Comparison of ENCODE assay signal across 10 cellular contexts in genomic region chr11:118226294-118226693, GRCh38. TPM values are rescaled to one million over a fixed set of nuclear protein-coding genes. Genes with fewer than 3 reads are reported as not detected.
A peak's percentile ranks its signal among the peaks of the same experiment; 100 is the strongest.
DNase-seq lines count a peak whose midpoint lies in the region; ATAC-seq and TF ChIP-seq lines count a peak whose summit lies in the region.
"Had no signal": no experiment of that assay in that cellular context is flagged by ENCODE, and none has a peak within 500 bp of the region (broad histone marks: within the 10 kb centered on the region; RNA-seq: fewer than 3 reads in every experiment).

No MANE protein-coding gene starts in this region.

- TF ChIP-seq POLR2A in HCT116 (IDR thresholded peaks at IDR 0.05; ENCODE audit: borderline replicate concordance, extremely low read depth, insufficient read depth, insufficient read length) = no peak

- no peaks in the 10 kb centered on the region for H3K27me3 ChIP-seq in CD4-positive, alpha-beta memory T cell (ENCODE audit: insufficient read depth, low read length)
- H3K27me3 ChIP-seq in HCT116 (ENCODE audit: insufficient read depth, low read length) = no peaks in the 10 kb centered on the region; the same call in 1 of the 2 replicates
- H3K27me3 ChIP-seq in left ventricle myocardium inferior (ENCODE audit: low read depth) = peaks cover 16% of the 10 kb centered on the region

- H3K9ac ChIP-seq in HCT116 (ENCODE audit: low read length) = no peak overlapping the region

- H3K9me2 ChIP-seq in HCT116 (ENCODE audit: insufficient read depth) = no peaks in the 10 kb centered on the region

- peak overlapping the region in 2 of 7 donors; percentile 94 to 95 for H3K27ac Mint-ChIP-seq in CD4-positive, alpha-beta memory T cell
- H3K27ac Mint-ChIP-seq in activated CD8-positive, alpha-beta T cell treated with anti-CD3 and anti-CD28 coated beads, Interleukin-2, amount 10 ng/mL, durations not matched to agents 7 days and 5 days = no peak overlapping the region

- TF ChIP-seq RAD21 in HCT116 (IDR thresholded peaks at IDR 0.05; ENCODE audit: low read depth) = peak; percentile 25; the same call in 1 of the 2 replicates

- H3K27me3 Mint-ChIP-seq in CD4-positive, alpha-beta memory T cell = no peaks in the 10 kb centered on the region
- H3K27me3 Mint-ChIP-seq in activated CD8-positive, alpha-beta T cell treated with anti-CD3 and anti-CD28 coated beads, Interleukin-2, amount 10 ng/mL, durations not matched to agents 7 days and 5 days (ENCODE audit: low read depth) = no peaks in the 10 kb centered on the region

- H3K27ac ChIP-seq in CD4-positive, alpha-beta memory T cell (ENCODE audit: low read depth, low read length) = peak overlapping the region; percentile 58
- H3K27ac ChIP-seq in HCT116 (ENCODE audit: low read depth, low read length) (no peak overlapping the region), left ventricle myocardium inferior (replicated peaks) (no peak overlapping the region)
- H3K27ac ChIP-seq: gastroesophageal sphincter had no signal

- H3K36me3 ChIP-seq in CD4-positive, alpha-beta memory T cell (ENCODE audit: insufficient read depth, low read length) = no peaks in the 10 kb centered on the region
- no peaks in the 10 kb centered on the region for H3K36me3 ChIP-seq in HCT116 (ENCODE audit: control insufficient read depth in 1 of 2, insufficient read depth in 2 of 2, low read length in 2 of 2)
- H3K36me3 ChIP-seq in left ventricle myocardium inferior = no peaks in the 10 kb centered on the region
- H3K36me3 ChIP-seq: gastroesophageal sphincter had no signal

- DNase-seq in CD4-positive, alpha-beta memory T cell = no peak
- DNase-seq in HCT116 (ENCODE audit: low read depth, low spot score) (no peak), medulla oblongata (ENCODE audit: extremely low spot score) (peak; percentile 37), left ventricle myocardium inferior (no peak), NK-92 (lab: John Stamatoyannopoulos, UW; ENCODE audit: unreplicated experiment) (no peak), hypothalamus (lab: John Stamatoyannopoulos, UW) (no peak)
- DNase-seq in activated CD8-positive, alpha-beta T cell treated with anti-CD3 and anti-CD28 coated beads, Interleukin-2, amount 10 ng/mL, durations not matched to agents 7 days and 5 days = no peak
- DNase-seq: NCI-H1417 treated with DMSO at 0.1 percent for 48 hours had no signal

- H2AFZ ChIP-seq in HCT116 (ENCODE audit: low read depth, low read length, poor library complexity, severe bottlenecking) = no peak overlapping the region

- no peaks in the 10 kb centered on the region for H3K79me2 ChIP-seq in HCT116 (ENCODE audit: insufficient read depth, low read length)

- H3K4me3 ChIP-seq in CD4-positive, alpha-beta memory T cell (ENCODE audit: low read length in 2 of 2) = no peak overlapping the region
- H3K4me3 ChIP-seq in HCT116 (replicated peaks in 1 of 2; ENCODE audit: low read depth in 1 of 2, low read length in 2 of 2) = no peak overlapping the region
- H3K4me3 ChIP-seq in left ventricle myocardium inferior = no peak overlapping the region
- H3K4me3 ChIP-seq: gastroesophageal sphincter had no signal

- no peaks in the 10 kb centered on the region for H3K9me3 ChIP-seq in CD4-positive, alpha-beta memory T cell (ENCODE audit: control insufficient read depth in 1 of 2, low read length in 2 of 2)
- H3K9me3 ChIP-seq in HCT116 (ENCODE audit: control insufficient read depth in 1 of 2, insufficient read depth in 1 of 2, low read depth in 1 of 2, low read length in 2 of 2) (no peaks in the 10 kb centered on the region), left ventricle myocardium inferior (replicated peaks) (no peaks in the 10 kb centered on the region)
- H3K9me3 ChIP-seq: gastroesophageal sphincter had no signal

- POLR2A ChIA-PET in CD4-positive, alpha-beta memory T cell (lab: Charles Lee; ENCODE audit: partially characterized antibody) = interaction anchor here (1.0 to 4.6 kb wide), 15 partner anchors 8 to 347 kb away, joined by 3 to 142 read pairs (median 7); partner anchors contain the start of genes CD3D, CD3E and MPZL3
- POLR2A ChIA-PET in HCT116 (lab: Charles Lee) = no interaction called here
- POLR2A ChIA-PET in activated CD8-positive, alpha-beta T cell treated with anti-CD3 and anti-CD28 coated beads, Interleukin-2, amount 10 ng/mL, durations not matched to agents 7 days and 5 days (lab: Charles Lee) = interaction anchor here (1.1 to 9.6 kb wide), 11 partner anchors 13 to 115 kb away, joined by 3 to 106 read pairs (median 12); partner anchors contain the start of genes CD3D and MPZL3

- peak overlapping the region in 6 of 8 donors; percentile 64 to 72 (median 70) for H3K4me3 Mint-ChIP-seq in CD4-positive, alpha-beta memory T cell
- peak overlapping the region; percentile 65 for H3K4me3 Mint-ChIP-seq in activated CD8-positive, alpha-beta T cell treated with anti-CD3 and anti-CD28 coated beads, Interleukin-2, amount 10 ng/mL, durations not matched to agents 7 days and 5 days

- intact Hi-C loops in CD4-positive, alpha-beta memory T cell (cut with micrococcal nuclease) = no loop called here
- intact Hi-C loops in HCT116 (cut with micrococcal nuclease) = no loop called here
- intact Hi-C loops in left ventricle myocardium inferior (cut with micrococcal nuclease) = no loop called here

- no peak for TF ChIP-seq CTCF in HCT116 (IDR thresholded peaks at IDR 0.05 in 2 of 3, conservative IDR thresholded peaks at IDR 0.05 in 1 of 3; ENCODE audit: borderline replicate concordance in 1 of 3, insufficient read depth in 1 of 3, low read depth in 2 of 3, low read length in 2 of 3)
- TF ChIP-seq CTCF in left ventricle myocardium inferior (IDR thresholded peaks at IDR 0.05; ENCODE audit: borderline replicate concordance) = no peak

- H3K4me1 ChIP-seq in CD4-positive, alpha-beta memory T cell (ENCODE audit: insufficient read depth, low read length) = peaks cover 94% of the 10 kb centered on the region
- no peaks in the 10 kb centered on the region for H3K4me1 ChIP-seq in HCT116 (ENCODE audit: control insufficient read depth in 1 of 2, insufficient read depth in 2 of 2, low read length in 2 of 2)
- H3K4me1 ChIP-seq in left ventricle myocardium inferior = no peaks in the 10 kb centered on the region
- H3K4me1 ChIP-seq: gastroesophageal sphincter had no signal

- H3K4me1 Mint-ChIP-seq in CD4-positive, alpha-beta memory T cell = peaks cover 42 to 59% (median 50%) of the 10 kb centered on the region in 4 donors
- H3K4me1 Mint-ChIP-seq in activated CD8-positive, alpha-beta T cell treated with anti-CD3 and anti-CD28 coated beads, Interleukin-2, amount 10 ng/mL, durations not matched to agents 7 days and 5 days (ENCODE audit: low read depth) = peaks cover 14% of the 10 kb centered on the region

- ATAC-seq in HCT116 (no peak), HG03135 (IDR thresholded peaks at IDR 0.05; ENCODE audit: unreplicated experiment) (no peak)
- ATAC-seq in activated CD8-positive, alpha-beta T cell treated with anti-CD3 and anti-CD28 coated beads, Interleukin-2, amount 10 ng/mL, durations not matched to agents 7 days and 5 days = no peak
- ATAC-seq: gastroesophageal sphincter had no signal

- CTCF ChIA-PET in CD4-positive, alpha-beta memory T cell (lab: Charles Lee; ENCODE audit: partially characterized antibody) = interaction anchor here (0.8 to 4.3 kb wide), 8 partner anchors 11 to 54 kb away, joined by 3 to 47 read pairs (median 10); partner anchors contain the start of gene MPZL2
- CTCF ChIA-PET in HCT116 (lab: Charles Lee) = no interaction called here
- CTCF ChIA-PET in activated CD8-positive, alpha-beta T cell treated with anti-CD3 and anti-CD28 coated beads, Interleukin-2, amount 10 ng/mL, durations not matched to agents 7 days and 5 days (lab: Charles Lee) = interaction anchor here (0.9 to 8.4 kb wide), 17 partner anchors 10 to 114 kb away, joined by 3 to 88 read pairs (median 5); partner anchors contain the start of gene MPZL3

- no peaks in the 10 kb centered on the region for H4K20me1 ChIP-seq in HCT116 (ENCODE audit: insufficient read depth)

- BruUV-seq in HCT116 (replicated peaks; lab: Mats Ljungman, UMichigan) = no TSS peak

- RAD21 ChIA-PET in HCT116 (lab: Charles Lee; ENCODE audit: low non-redundant PET in 1 of 2, low total read pairs in 2 of 2, uncharacterized antibody in 2 of 2, unreplicated experiment in 2 of 2) = no interaction called here

- no peaks in the 10 kb centered on the region for H3K9me3 Mint-ChIP-seq in CD4-positive, alpha-beta memory T cell
- no peaks in the 10 kb centered on the region for H3K9me3 Mint-ChIP-seq in activated CD8-positive, alpha-beta T cell treated with anti-CD3 and anti-CD28 coated beads, Interleukin-2, amount 10 ng/mL, durations not matched to agents 7 days and 5 days (ENCODE audit: insufficient read depth)

- H3K36me3 Mint-ChIP-seq in CD4-positive, alpha-beta memory T cell = peaks cover 12 to 25% of the 10 kb centered on the region in 2 donors
- H3K36me3 Mint-ChIP-seq in activated CD8-positive, alpha-beta T cell treated with anti-CD3 and anti-CD28 coated beads, Interleukin-2, amount 10 ng/mL, durations not matched to agents 7 days and 5 days (ENCODE audit: low read depth) = peaks cover 71% of the 10 kb centered on the region

- H3K4me2 ChIP-seq in HCT116 (ENCODE audit: low read length) = no peak overlapping the region

RNA-seq across cellular contexts. Expression of gene JAML, which starts 1.5 kb away (rescaled TPM):
- 100 to 1,000 TPM; 115 to 116 TPM for total RNA-seq in CD4-positive, alpha-beta memory T cell
- polyA plus RNA-seq in CD4-positive, alpha-beta memory T cell = 100 to 1,000 TPM; 169 to 194 TPM
- 0.30 TPM for total RNA-seq in HCT116 (2021; ENCODE audit: unreplicated experiment)
- not detected in 2 replicates for polyA plus RNA-seq in HCT116 (2012)
- total RNA-seq in activated CD8-positive, alpha-beta T cell treated with anti-CD3 and anti-CD28 coated beads, Interleukin-2, amount 10 ng/mL, durations not matched to agents 7 days and 5 days = 100 to 1,000 TPM; 140 to 144 TPM
- total RNA-seq in left ventricle myocardium inferior = 2.9 TPM

RNA-seq across cellular contexts. Expression of gene MPZL3, which starts 25.9 kb away (rescaled TPM):
- 10 to 100 TPM; 29.9 to 32.0 TPM for total RNA-seq in CD4-positive, alpha-beta memory T cell
- 10 to 100 TPM; 12.3 to 12.6 TPM for polyA plus RNA-seq in CD4-positive, alpha-beta memory T cell
- 8.7 TPM for total RNA-seq in HCT116 (2021; ENCODE audit: unreplicated experiment)
- polyA plus RNA-seq in HCT116 (2012) = 4.0 and 4.5 TPM in 2 replicates
- total RNA-seq in activated CD8-positive, alpha-beta T cell treated with anti-CD3 and anti-CD28 coated beads, Interleukin-2, amount 10 ng/mL, durations not matched to agents 7 days and 5 days = 10 to 100 TPM; 19.6 to 20.0 TPM
- 2.7 TPM for total RNA-seq in left ventricle myocardium inferior

RNA-seq across cellular contexts. Expression of gene MPZL2, which starts 37.8 kb away (rescaled TPM):
- 1 to 10 TPM; 2.9 to 3.7 TPM for total RNA-seq in CD4-positive, alpha-beta memory T cell
- polyA plus RNA-seq in CD4-positive, alpha-beta memory T cell = 1 to 10 TPM in 1 of 2 donors, under 1 TPM in 1; 0.64 to 4.2 TPM
- 16.8 TPM for total RNA-seq in HCT116 (2021; ENCODE audit: unreplicated experiment)
- polyA plus RNA-seq in HCT116 (2012) = 16.3 and 19.4 TPM in 2 replicates
- total RNA-seq in activated CD8-positive, alpha-beta T cell treated with anti-CD3 and anti-CD28 coated beads, Interleukin-2, amount 10 ng/mL, durations not matched to agents 7 days and 5 days = 10 to 100 TPM; 11.7 to 12.2 TPM
- 13.4 TPM for total RNA-seq in left ventricle myocardium inferior

RNA-seq across cellular contexts. Expression of gene SCN2B, which starts 49.9 kb away (rescaled TPM):
- not detected for total RNA-seq in CD4-positive, alpha-beta memory T cell
- not detected for polyA plus RNA-seq in CD4-positive, alpha-beta memory T cell
- total RNA-seq in HCT116 (2021; ENCODE audit: unreplicated experiment) (not detected), left ventricle myocardium inferior (24.9 TPM)
- 0.01 TPM in 1 of 2 replicates, not detected in the other for polyA plus RNA-seq in HCT116 (2012)
- not detected for total RNA-seq in activated CD8-positive, alpha-beta T cell treated with anti-CD3 and anti-CD28 coated beads, Interleukin-2, amount 10 ng/mL, durations not matched to agents 7 days and 5 days

Comparison
In these comparisons a context has a peak if more than half of its experiments do, and no peak if none do; other contexts are left out.
1. RNA of gene JAML, which starts 1.5 kb away (total RNA-seq): 140 to 144 TPM in activated CD8-positive, alpha-beta T cell treated with anti-CD3 and anti-CD28 coated beads, Interleukin-2, amount 10 ng/mL, durations not matched to agents 7 days and 5 days and 115 to 116 TPM in CD4-positive, alpha-beta memory T cell; 2.9 TPM in left ventricle myocardium inferior (single experiment) and 0.30 TPM in HCT116 (single experiment); every median in the first group is over 10 times any median in the second.